Comparison of ENCODE assay signal across 8 cellular contexts in the genomic region with DNA sequence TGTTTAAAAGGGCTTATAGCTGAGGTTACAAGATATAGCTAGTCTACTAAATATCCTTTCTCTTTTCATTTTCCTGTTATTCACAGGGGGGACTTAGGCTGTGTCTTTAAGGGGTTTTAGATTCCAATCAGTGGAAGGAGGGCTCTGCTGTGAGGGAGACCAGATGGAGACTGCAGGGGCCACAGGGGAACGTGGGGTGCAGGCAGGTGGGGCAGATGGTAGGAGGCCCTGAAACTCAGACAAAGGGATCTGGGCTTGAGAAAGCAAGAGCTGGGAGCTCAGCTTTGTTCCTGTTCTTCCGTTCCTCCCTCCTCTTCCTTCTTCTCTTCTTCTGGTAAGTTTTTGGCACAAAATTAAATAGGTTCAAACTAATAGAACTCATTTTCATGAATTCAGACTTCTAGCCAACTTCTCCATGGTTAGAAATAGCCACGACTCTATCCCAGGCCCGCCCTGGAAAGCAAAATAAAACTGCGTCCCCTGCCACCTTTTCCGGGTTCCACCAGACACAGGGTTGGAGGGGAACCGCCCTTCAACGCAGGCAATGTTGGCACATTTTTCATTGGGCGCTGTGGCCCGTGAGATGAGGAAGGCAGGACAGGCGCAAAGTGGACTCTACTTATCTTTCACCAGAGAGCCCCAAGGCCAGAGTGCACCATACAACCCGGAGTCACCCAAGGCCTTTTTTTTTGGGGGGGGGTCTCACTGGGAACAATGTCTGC. TPM values are rescaled to one million over a fixed set of nuclear protein-coding genes. Genes with fewer than 3 reads are reported as not detected.
A peak's percentile ranks its signal among the peaks of the same experiment; 100 is the strongest.
DNase-seq lines count a peak whose midpoint lies in the region; ATAC-seq and TF ChIP-seq lines count a peak whose summit lies in the region.

No MANE protein-coding gene starts in this region.

- TF ChIP-seq CTCF in right lobe of liver (IDR thresholded peaks at IDR 0.05), result no peak

- no peaks in the 10 kb centered on the region for H3K9me3 Mint-ChIP-seq in activated CD4-positive, alpha-beta T cell treated with anti-CD3 and anti-CD28 coated beads, Interleukin-2, amount 10 ng/mL, durations not matched to agents 24 days and 14 days
- no peaks in the 10 kb centered on the region for H3K9me3 Mint-ChIP-seq in activated T-cell treated with anti-CD3 and anti-CD28 coated beads, Interleukin-2, amount 50 U/mL, for 72 hours

- H3K9me3 ChIP-seq in right lobe of liver (no peaks in the 10 kb centered on the region), thymus (ENCODE audit: control insufficient read depth) (no peaks in the 10 kb centered on the region)

- WGBS in right lobe of liver (ENCODE audit: insufficient coverage, low coverage, low lambda C conversion rate, missing lambda C conversion rate), result 47% methylated on average over 12 of the region's 12 CpGs
- 74% methylated on average over 12 of the region's 12 CpGs for WGBS in thymus

- H3K36me3 Mint-ChIP-seq in activated CD4-positive, alpha-beta T cell treated with anti-CD3 and anti-CD28 coated beads, Interleukin-2, amount 10 ng/mL, durations not matched to agents 24 days and 14 days (ENCODE audit: low read depth), result peaks cover 15% of the 10 kb centered on the region
- peaks cover 7 to 22% of the 10 kb centered on the region in 2 donors for H3K36me3 Mint-ChIP-seq in activated T-cell treated with anti-CD3 and anti-CD28 coated beads, Interleukin-2, amount 50 U/mL, for 72 hours (ENCODE audit: insufficient read depth in 2 of 2)

- H3K4me3 ChIP-seq in right lobe of liver, result no peak overlapping the region
- peak overlapping the region; percentile 37 for H3K4me3 ChIP-seq in thymus (ENCODE audit: low read length)

- peak overlapping the region; percentile 99 for H3K27ac Mint-ChIP-seq in activated CD4-positive, alpha-beta T cell treated with anti-CD3 and anti-CD28 coated beads, Interleukin-2, amount 10 ng/mL, durations not matched to agents 24 days and 14 days
- peak overlapping the region; percentile 99 for H3K27ac Mint-ChIP-seq in activated T-cell treated with anti-CD3 and anti-CD28 coated beads, Interleukin-2, amount 50 U/mL, for 72 hours

- peak; percentile 79 for DNase-seq in activated CD4-positive, alpha-beta T cell treated with anti-CD3 and anti-CD28 coated beads, Interleukin-2, amount 10 ng/mL, durations not matched to agents 24 days and 14 days
- no peak for DNase-seq in activated CD4-positive, alpha-beta T cell treated with anti-CD3 and anti-CD28 coated beads for 4 hours
- DNase-seq in activated T-cell treated with anti-CD3 and anti-CD28 coated beads, Interleukin-2, amount 50 U/mL, for 72 hours, result no peak
- DNase-seq in right lobe of liver (peak in 1 of 3 donors; percentile 66), DMS53 (lab: John Stamatoyannopoulos, UW) (no peak)

- peaks cover 0 to 7% (median 0%) of the 10 kb centered on the region in 4 donors for H3K4me1 ChIP-seq in right lobe of liver
- H3K4me1 ChIP-seq in thymus (ENCODE audit: control insufficient read depth, insufficient read depth, low read length), result peaks cover 8% of the 10 kb centered on the region

- H3K36me3 ChIP-seq in right lobe of liver (no peaks in the 10 kb centered on the region), thymus (ENCODE audit: control insufficient read depth, insufficient read depth) (no peaks in the 10 kb centered on the region)

- H3K4me1 Mint-ChIP-seq in activated CD4-positive, alpha-beta T cell treated with anti-CD3 and anti-CD28 coated beads, Interleukin-2, amount 10 ng/mL, durations not matched to agents 24 days and 14 days, result peaks cover 41% of the 10 kb centered on the region
- peaks cover 52% of the 10 kb centered on the region for H3K4me1 Mint-ChIP-seq in activated T-cell treated with anti-CD3 and anti-CD28 coated beads, Interleukin-2, amount 50 U/mL, for 72 hours (ENCODE audit: low read depth)

- H3K27me3 ChIP-seq in right lobe of liver, result peaks cover 0 to 3% of the 10 kb centered on the region in 2 donors
- H3K27me3 ChIP-seq in thymus (ENCODE audit: control insufficient read depth, insufficient read depth), result no peaks in the 10 kb centered on the region

- H3K4me3 Mint-ChIP-seq in activated CD4-positive, alpha-beta T cell treated with anti-CD3 and anti-CD28 coated beads, Interleukin-2, amount 10 ng/mL, durations not matched to agents 24 days and 14 days, result peak overlapping the region; percentile 94
- peak overlapping the region; percentile 92 to 99 for H3K4me3 Mint-ChIP-seq in activated T-cell treated with anti-CD3 and anti-CD28 coated beads, Interleukin-2, amount 50 U/mL, for 72 hours

- H3K27me3 Mint-ChIP-seq in activated CD4-positive, alpha-beta T cell treated with anti-CD3 and anti-CD28 coated beads, Interleukin-2, amount 10 ng/mL, durations not matched to agents 24 days and 14 days, result no peaks in the 10 kb centered on the region
- peaks cover 47% of the 10 kb centered on the region for H3K27me3 Mint-ChIP-seq in activated T-cell treated with anti-CD3 and anti-CD28 coated beads, Interleukin-2, amount 50 U/mL, for 72 hours (ENCODE audit: low read depth)

- H3K27ac ChIP-seq in right lobe of liver, result peak overlapping the region; percentile 47 to 69 (median 54)
- peak overlapping the region; percentile 69 for H3K27ac ChIP-seq in thymus (ENCODE audit: low read depth)

- intact Hi-C loops in activated CD4-positive, alpha-beta T cell treated with anti-CD3 and anti-CD28 coated beads, Interleukin-2, amount 10 ng/mL, durations not matched to agents 24 days and 14 days (cut with micrococcal nuclease), result loop anchor here (10.0 kb wide), 1 partner anchor 1053 kb away; a partner anchor contains a TSS
- intact Hi-C loops in right lobe of liver (cut with DNase I), result no loop called here

- no peak for TF ChIP-seq POLR2A in right lobe of liver (IDR thresholded peaks at IDR 0.05)

- peak in 1 of 2 donors; percentile 6 for ATAC-seq in activated T-cell treated with anti-CD3 and anti-CD28 coated beads, Interleukin-2, amount 50 U/mL, for 72 hours (replicated peaks in 1 of 2)
- ATAC-seq in right lobe of liver (peak in 1 of 4 donors; percentile 5), GM18858 (IDR thresholded peaks at IDR 0.05; ENCODE audit: unreplicated experiment) (no peak), GM19455 (IDR thresholded peaks at IDR 0.05; ENCODE audit: unreplicated experiment) (no peak)

RNA-seq across cellular contexts. Expression of a gene that starts 3.5 kb away (rescaled TPM):
- 5,263 and 5,311 TPM in 2 replicates for total RNA-seq in activated CD4-positive, alpha-beta T cell treated with anti-CD3 and anti-CD28 coated beads, Interleukin-2, amount 10 ng/mL, durations not matched to agents 24 days and 14 days
- 1,000 to 10,000 TPM; 4,011 to 4,477 TPM for total RNA-seq in activated T-cell treated with anti-CD3 and anti-CD28 coated beads, Interleukin-2, amount 50 U/mL, for 72 hours
- total RNA-seq in right lobe of liver, result 1,000 to 10,000 TPM in 1 of 6 experiments, 100 to 1,000 TPM in 5; 348 to 1,121 (median 708) TPM
- polyA plus RNA-seq in thymus, result 12,473 TPM
